1 cellular context compared by ENCODE assay signal in the genomic region with DNA sequence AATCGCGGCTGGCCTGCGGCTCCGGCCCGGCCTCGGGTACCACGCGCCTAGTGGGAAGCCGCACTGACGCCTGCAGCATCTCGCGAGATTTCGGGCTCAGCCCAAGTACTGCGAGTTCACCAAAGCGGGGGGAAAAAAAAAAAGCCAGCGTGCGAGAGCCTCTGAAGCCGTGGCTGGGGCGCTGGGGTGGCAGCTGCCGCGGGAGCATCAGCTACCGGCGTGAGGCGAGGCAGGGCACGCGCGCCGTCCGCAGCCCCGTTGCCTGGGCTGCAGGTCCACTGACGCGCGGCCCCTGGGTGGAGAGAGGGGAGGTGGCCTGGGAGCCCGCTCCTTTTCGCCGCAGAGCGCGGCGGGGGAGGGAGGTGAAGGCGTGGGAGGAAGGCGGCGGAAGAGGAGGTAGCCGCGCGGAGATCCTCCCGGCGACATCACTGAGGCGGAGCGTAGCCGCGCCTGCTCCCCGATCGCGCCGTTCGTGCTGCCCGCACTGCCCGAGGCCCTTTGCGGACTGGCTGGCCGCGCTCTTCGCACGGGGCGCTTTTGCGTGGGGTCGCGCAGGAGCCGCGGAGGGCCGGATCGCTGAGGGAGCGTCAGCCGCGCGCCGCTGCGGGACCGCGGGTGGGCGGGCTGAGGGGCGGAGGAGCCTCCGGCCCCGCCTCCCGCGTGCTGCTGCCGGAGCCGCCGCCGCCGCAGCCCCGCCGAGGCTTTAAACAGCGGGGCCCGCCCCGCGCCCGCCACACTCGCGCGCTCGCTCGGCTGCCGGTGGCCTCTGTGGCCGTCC.
TF ChIP-seq lines count a peak whose summit lies in the region.

A gene (plus strand): TSS at position 734 of the 778 bp plus-strand sequence. CDS start 189 bp downstream, outside the sequence.

TF ChIP-seq in HepG2, 621 proteins besides CTCF, POLR2A, EP300 and RAD21 (continued from another document and continues in another):
- TF ChIP-seq, protein P1, sequence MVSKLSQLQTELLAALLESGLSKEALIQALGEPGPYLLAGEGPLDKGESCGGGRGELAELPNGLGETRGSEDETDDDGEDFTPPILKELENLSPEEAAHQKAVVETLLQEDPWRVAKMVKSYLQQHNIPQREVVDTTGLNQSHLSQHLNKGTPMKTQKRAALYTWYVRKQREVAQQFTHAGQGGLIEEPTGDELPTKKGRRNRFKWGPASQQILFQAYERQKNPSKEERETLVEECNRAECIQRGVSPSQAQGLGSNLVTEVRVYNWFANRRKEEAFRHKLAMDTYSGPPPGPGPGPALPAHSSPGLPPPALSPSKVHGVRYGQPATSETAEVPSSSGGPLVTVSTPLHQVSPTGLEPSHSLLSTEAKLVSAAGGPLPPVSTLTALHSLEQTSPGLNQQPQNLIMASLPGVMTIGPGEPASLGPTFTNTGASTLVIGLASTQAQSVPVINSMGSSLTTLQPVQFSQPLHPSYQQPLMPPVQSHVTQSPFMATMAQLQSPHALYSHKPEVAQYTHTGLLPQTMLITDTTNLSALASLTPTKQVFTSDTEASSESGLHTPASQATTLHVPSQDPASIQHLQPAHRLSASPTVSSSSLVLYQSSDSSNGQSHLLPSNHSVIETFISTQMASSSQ (IDR thresholded peaks at IDR 0.05; ENCODE audit: low read depth), result no peak
- TF ChIP-seq, protein P1 (CRISPR knock-in tag; IDR thresholded peaks at IDR 0.05; ENCODE audit: borderline replicate concordance), result peak; percentile 28; the same call in 1 of the 2 replicates
- TF ChIP-seq CBFB (CRISPR knock-in tag; IDR thresholded peaks at IDR 0.05), result no peak
- no peak for TF ChIP-seq MBD4 (IDR thresholded peaks at IDR 0.05; ENCODE audit: borderline replicate concordance, low read length)
- TF ChIP-seq ZNF230 (CRISPR knock-in tag; IDR thresholded peaks at IDR 0.05), result no peak
- 0 out of 2 replicates have a peak, but pooled peaks have one; percentile 35 for TF ChIP-seq ZNF317 (CRISPR knock-in tag; IDR thresholded peaks at IDR 0.05)
- TF ChIP-seq ARID2 (CRISPR knock-in tag; IDR thresholded peaks at IDR 0.05; ENCODE audit: borderline replicate concordance), result no peak
- TF ChIP-seq MED8 (CRISPR knock-in tag; IDR thresholded peaks at IDR 0.05; ENCODE audit: insufficient replicate concordance), result peak; percentile 59
- TF ChIP-seq, protein P2, sequence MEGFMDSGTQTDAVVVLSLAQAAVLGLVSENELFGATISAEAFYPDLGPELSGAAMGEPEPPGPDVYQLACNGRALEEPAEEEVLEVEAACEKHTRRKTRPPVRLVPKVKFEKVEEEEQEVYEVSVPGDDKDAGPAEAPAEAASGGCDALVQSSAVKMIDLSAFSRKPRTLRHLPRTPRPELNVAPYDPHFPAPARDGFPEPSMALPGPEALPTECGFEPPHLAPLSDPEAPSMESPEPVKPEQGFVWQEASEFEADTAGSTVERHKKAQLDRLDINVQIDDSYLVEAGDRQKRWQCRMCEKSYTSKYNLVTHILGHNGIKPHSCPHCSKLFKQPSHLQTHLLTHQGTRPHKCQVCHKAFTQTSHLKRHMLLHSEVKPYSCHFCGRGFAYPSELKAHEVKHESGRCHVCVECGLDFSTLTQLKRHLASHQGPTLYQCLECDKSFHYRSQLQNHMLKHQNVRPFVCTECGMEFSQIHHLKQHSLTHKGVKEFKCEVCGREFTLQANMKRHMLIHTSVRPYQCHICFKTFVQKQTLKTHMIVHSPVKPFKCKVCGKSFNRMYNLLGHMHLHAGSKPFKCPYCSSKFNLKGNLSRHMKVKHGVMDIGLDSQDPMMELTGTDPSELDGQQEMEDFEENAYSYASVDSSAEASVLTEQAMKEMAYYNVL (CRISPR knock-in tag; IDR thresholded peaks at IDR 0.05; ENCODE audit: borderline replicate concordance), result peak; percentile 75
- TF ChIP-seq, protein P3, sequence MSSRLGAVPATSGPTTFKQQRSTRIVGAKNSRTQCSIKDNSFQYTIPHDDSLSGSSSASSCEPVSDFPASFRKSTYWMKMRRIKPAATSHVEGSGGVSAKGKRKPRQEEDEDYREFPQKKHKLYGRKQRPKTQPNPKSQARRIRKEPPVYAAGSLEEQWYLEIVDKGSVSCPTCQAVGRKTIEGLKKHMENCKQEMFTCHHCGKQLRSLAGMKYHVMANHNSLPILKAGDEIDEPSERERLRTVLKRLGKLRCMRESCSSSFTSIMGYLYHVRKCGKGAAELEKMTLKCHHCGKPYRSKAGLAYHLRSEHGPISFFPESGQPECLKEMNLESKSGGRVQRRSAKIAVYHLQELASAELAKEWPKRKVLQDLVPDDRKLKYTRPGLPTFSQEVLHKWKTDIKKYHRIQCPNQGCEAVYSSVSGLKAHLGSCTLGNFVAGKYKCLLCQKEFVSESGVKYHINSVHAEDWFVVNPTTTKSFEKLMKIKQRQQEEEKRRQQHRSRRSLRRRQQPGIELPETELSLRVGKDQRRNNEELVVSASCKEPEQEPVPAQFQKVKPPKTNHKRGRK (CRISPR knock-in tag; IDR thresholded peaks at IDR 0.05), result no peak
- no peak for TF ChIP-seq REXO4 (CRISPR knock-in tag; IDR thresholded peaks at IDR 0.05; ENCODE audit: borderline replicate concordance)
- TF ChIP-seq, protein P4, sequence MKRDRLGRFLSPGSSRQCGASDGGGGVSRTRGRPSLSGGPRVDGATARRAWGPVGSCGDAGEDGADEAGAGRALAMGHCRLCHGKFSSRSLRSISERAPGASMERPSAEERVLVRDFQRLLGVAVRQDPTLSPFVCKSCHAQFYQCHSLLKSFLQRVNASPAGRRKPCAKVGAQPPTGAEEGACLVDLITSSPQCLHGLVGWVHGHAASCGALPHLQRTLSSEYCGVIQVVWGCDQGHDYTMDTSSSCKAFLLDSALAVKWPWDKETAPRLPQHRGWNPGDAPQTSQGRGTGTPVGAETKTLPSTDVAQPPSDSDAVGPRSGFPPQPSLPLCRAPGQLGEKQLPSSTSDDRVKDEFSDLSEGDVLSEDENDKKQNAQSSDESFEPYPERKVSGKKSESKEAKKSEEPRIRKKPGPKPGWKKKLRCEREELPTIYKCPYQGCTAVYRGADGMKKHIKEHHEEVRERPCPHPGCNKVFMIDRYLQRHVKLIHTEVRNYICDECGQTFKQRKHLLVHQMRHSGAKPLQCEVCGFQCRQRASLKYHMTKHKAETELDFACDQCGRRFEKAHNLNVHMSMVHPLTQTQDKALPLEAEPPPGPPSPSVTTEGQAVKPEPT (CRISPR knock-in tag; IDR thresholded peaks at IDR 0.05; ENCODE audit: low read depth), result no peak; the same call in 1 of the 2 replicates
- TF ChIP-seq, protein P5, sequence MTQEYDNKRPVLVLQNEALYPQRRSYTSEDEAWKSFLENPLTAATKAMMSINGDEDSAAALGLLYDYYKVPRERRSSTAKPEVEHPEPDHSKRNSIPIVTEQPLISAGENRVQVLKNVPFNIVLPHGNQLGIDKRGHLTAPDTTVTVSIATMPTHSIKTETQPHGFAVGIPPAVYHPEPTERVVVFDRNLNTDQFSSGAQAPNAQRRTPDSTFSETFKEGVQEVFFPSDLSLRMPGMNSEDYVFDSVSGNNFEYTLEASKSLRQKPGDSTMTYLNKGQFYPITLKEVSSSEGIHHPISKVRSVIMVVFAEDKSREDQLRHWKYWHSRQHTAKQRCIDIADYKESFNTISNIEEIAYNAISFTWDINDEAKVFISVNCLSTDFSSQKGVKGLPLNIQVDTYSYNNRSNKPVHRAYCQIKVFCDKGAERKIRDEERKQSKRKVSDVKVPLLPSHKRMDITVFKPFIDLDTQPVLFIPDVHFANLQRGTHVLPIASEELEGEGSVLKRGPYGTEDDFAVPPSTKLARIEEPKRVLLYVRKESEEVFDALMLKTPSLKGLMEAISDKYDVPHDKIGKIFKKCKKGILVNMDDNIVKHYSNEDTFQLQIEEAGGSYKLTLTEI (CRISPR knock-in tag; conservative IDR thresholded peaks at IDR 0.05), result no peak
- no peak for TF ChIP-seq ZZZ3 (CRISPR knock-in tag; IDR thresholded peaks at IDR 0.05; ENCODE audit: borderline replicate concordance)
- no peak for TF ChIP-seq CENPT (CRISPR knock-in tag; IDR thresholded peaks at IDR 0.05; ENCODE audit: low read depth)
- no peak for TF ChIP-seq PLRG1 (conservative IDR thresholded peaks at IDR 0.05)
- TF ChIP-seq RFX5 (IDR thresholded peaks at IDR 0.05; ENCODE audit: low read depth, low read length), result no peak
- TF ChIP-seq MBNL3 (CRISPR knock-in tag; conservative IDR thresholded peaks at IDR 0.05), result no peak
- no peak for TF ChIP-seq GTF2F1 (IDR thresholded peaks at IDR 0.05; ENCODE audit: low read length)
- no peak for TF ChIP-seq ZNF136 (CRISPR knock-in tag; IDR thresholded peaks at IDR 0.05; ENCODE audit: low read depth)
- no peak for TF ChIP-seq SAFB2 (CRISPR knock-in tag; IDR thresholded peaks at IDR 0.05; ENCODE audit: borderline replicate concordance, low read depth)
- TF ChIP-seq ZNF777 (CRISPR knock-in tag; IDR thresholded peaks at IDR 0.05), result no peak
- TF ChIP-seq RCOR2 (CRISPR knock-in tag; IDR thresholded peaks at IDR 0.05), result no peak
- TF ChIP-seq ZNF263 (CRISPR knock-in tag; IDR thresholded peaks at IDR 0.05), result no peak; the same call in 1 of the 2 replicates
- TF ChIP-seq NR2F1 (CRISPR knock-in tag; IDR thresholded peaks at IDR 0.05), result no peak
- no peak for TF ChIP-seq PRPF4 (IDR thresholded peaks at IDR 0.05; ENCODE audit: low read depth, low read length, poor library complexity, severe bottlenecking)
- no peak for TF ChIP-seq ZSCAN12 (CRISPR knock-in tag; IDR thresholded peaks at IDR 0.05)
- no peak for TF ChIP-seq ZSCAN21 (CRISPR knock-in tag; IDR thresholded peaks at IDR 0.05; ENCODE audit: borderline replicate concordance)
- TF ChIP-seq, protein P6, sequence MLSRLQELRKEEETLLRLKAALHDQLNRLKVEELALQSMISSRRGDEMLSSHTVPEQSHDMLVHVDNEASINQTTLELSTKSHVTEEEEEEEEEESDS (CRISPR knock-in tag; IDR thresholded peaks at IDR 0.05; ENCODE audit: borderline replicate concordance), result no peak
- no peak for TF ChIP-seq JUNB (CRISPR knock-in tag; IDR thresholded peaks at IDR 0.05; ENCODE audit: borderline replicate concordance)
- no peak for TF ChIP-seq ZFP36L2 (CRISPR knock-in tag; IDR thresholded peaks at IDR 0.05)
- TF ChIP-seq HMG20B (CRISPR knock-in tag; conservative IDR thresholded peaks at IDR 0.05), result no peak
- no peak for TF ChIP-seq NCOR1 (IDR thresholded peaks at IDR 0.05; ENCODE audit: borderline replicate concordance, low read length)
- no peak for TF ChIP-seq FOSL1 (CRISPR knock-in tag; IDR thresholded peaks at IDR 0.05; ENCODE audit: borderline replicate concordance)
- peak; percentile 25; the same call in 1 of the 2 replicates for TF ChIP-seq ZNF274 (CRISPR knock-in tag; IDR thresholded peaks at IDR 0.05)
- TF ChIP-seq, protein P7, sequence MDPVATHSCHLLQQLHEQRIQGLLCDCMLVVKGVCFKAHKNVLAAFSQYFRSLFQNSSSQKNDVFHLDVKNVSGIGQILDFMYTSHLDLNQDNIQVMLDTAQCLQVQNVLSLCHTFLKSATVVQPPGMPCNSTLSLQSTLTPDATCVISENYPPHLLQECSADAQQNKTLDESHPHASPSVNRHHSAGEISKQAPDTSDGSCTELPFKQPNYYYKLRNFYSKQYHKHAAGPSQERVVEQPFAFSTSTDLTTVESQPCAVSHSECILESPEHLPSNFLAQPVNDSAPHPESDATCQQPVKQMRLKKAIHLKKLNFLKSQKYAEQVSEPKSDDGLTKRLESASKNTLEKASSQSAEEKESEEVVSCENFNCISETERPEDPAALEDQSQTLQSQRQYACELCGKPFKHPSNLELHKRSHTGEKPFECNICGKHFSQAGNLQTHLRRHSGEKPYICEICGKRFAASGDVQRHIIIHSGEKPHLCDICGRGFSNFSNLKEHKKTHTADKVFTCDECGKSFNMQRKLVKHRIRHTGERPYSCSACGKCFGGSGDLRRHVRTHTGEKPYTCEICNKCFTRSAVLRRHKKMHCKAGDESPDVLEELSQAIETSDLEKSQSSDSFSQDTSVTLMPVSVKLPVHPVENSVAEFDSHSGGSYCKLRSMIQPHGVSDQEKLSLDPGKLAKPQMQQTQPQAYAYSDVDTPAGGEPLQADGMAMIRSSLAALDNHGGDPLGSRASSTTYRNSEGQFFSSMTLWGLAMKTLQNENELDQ (CRISPR knock-in tag; IDR thresholded peaks at IDR 0.05; ENCODE audit: borderline replicate concordance), result no peak
- TF ChIP-seq, protein P8, sequence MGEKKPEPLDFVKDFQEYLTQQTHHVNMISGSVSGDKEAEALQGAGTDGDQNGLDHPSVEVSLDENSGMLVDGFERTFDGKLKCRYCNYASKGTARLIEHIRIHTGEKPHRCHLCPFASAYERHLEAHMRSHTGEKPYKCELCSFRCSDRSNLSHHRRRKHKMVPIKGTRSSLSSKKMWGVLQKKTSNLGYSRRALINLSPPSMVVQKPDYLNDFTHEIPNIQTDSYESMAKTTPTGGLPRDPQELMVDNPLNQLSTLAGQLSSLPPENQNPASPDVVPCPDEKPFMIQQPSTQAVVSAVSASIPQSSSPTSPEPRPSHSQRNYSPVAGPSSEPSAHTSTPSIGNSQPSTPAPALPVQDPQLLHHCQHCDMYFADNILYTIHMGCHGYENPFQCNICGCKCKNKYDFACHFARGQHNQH (CRISPR knock-in tag; IDR thresholded peaks at IDR 0.05), result no peak
- TF ChIP-seq, protein P9, sequence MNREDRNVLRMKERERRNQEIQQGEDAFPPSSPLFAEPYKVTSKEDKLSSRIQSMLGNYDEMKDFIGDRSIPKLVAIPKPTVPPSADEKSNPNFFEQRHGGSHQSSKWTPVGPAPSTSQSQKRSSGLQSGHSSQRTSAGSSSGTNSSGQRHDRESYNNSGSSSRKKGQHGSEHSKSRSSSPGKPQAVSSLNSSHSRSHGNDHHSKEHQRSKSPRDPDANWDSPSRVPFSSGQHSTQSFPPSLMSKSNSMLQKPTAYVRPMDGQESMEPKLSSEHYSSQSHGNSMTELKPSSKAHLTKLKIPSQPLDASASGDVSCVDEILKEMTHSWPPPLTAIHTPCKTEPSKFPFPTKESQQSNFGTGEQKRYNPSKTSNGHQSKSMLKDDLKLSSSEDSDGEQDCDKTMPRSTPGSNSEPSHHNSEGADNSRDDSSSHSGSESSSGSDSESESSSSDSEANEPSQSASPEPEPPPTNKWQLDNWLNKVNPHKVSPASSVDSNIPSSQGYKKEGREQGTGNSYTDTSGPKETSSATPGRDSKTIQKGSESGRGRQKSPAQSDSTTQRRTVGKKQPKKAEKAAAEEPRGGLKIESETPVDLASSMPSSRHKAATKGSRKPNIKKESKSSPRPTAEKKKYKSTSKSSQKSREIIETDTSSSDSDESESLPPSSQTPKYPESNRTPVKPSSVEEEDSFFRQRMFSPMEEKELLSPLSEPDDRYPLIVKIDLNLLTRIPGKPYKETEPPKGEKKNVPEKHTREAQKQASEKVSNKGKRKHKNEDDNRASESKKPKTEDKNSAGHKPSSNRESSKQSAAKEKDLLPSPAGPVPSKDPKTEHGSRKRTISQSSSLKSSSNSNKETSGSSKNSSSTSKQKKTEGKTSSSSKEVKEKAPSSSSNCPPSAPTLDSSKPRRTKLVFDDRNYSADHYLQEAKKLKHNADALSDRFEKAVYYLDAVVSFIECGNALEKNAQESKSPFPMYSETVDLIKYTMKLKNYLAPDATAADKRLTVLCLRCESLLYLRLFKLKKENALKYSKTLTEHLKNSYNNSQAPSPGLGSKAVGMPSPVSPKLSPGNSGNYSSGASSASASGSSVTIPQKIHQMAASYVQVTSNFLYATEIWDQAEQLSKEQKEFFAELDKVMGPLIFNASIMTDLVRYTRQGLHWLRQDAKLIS (CRISPR knock-in tag; IDR thresholded peaks at IDR 0.05), result no peak
- no peak; the same call in 1 of the 2 replicates for TF ChIP-seq ZNF343 (CRISPR knock-in tag; IDR thresholded peaks at IDR 0.05)
